ENCODE assay signal across 24 cellular contexts in genomic region chr17:82965371-82965770, GRCh38.
A peak's percentile ranks its signal among the peaks of the same experiment; 100 is the strongest.
DNase-seq lines count a peak whose midpoint lies in the region; ATAC-seq and TF ChIP-seq lines count a peak whose summit lies in the region.
"Had no signal": no experiment of that assay in that cellular context is flagged by ENCODE, and none has a peak within 500 bp of the region (broad histone marks: within the 10 kb centered on the region; RNA-seq: fewer than 3 reads in every experiment).

No MANE protein-coding gene starts in this region.

- no peak for ATAC-seq in activated CD4-positive, alpha-beta T cell treated with anti-CD3 and anti-CD28 coated beads for 36 hours
- ATAC-seq: K562 had no signal

- TF ChIP-seq CTCF in colonic mucosa (IDR thresholded peaks at IDR 0.05), result no peak
- no peak for TF ChIP-seq CTCF in A673 (conservative IDR thresholded peaks at IDR 0.05; ENCODE audit: low read depth, low read length)

- H3K27ac Mint-ChIP-seq in activated CD4-positive, alpha-beta memory T cell treated with anti-CD3 and anti-CD28 coated beads, Interleukin-2, amount 10 ng/mL, durations not matched to agents 7 days and 5 days, result no peak overlapping the region
- H3K27ac Mint-ChIP-seq in activated CD4-positive, alpha-beta memory T cell treated with anti-CD3 and anti-CD28 coated beads for 36 hours, result no peak overlapping the region
- H3K27ac Mint-ChIP-seq in activated CD4-positive, alpha-beta T cell treated with anti-CD3 and anti-CD28 coated beads for 36 hours, result no peak overlapping the region
- H3K27ac Mint-ChIP-seq: HFFc6 had no signal

- BruUV-seq in A673 (replicated peaks; lab: Mats Ljungman, UMichigan), result no TSS peak

- no peaks in the 10 kb centered on the region for H3K9me3 ChIP-seq in colonic mucosa
- no peaks in the 10 kb centered on the region for H3K9me3 ChIP-seq in A673 (ENCODE audit: low read depth, low read length, poor library complexity, severe bottlenecking)
- H3K9me3 ChIP-seq: MG63 had no signal

- H3K27me3 Mint-ChIP-seq in activated CD4-positive, alpha-beta memory T cell treated with anti-CD3 and anti-CD28 coated beads, Interleukin-2, amount 10 ng/mL, durations not matched to agents 7 days and 5 days, result no peaks in the 10 kb centered on the region
- H3K27me3 Mint-ChIP-seq in activated CD4-positive, alpha-beta memory T cell treated with anti-CD3 and anti-CD28 coated beads for 36 hours, result no peaks in the 10 kb centered on the region
- H3K27me3 Mint-ChIP-seq in activated CD4-positive, alpha-beta T cell treated with anti-CD3 and anti-CD28 coated beads for 36 hours, result no peaks in the 10 kb centered on the region
- H3K27me3 Mint-ChIP-seq: CD8-positive, alpha-beta memory T cell had no signal

- H3K9ac ChIP-seq in colonic mucosa (ENCODE audit: low read depth in 2 of 2, low read length in 2 of 2), result no peak overlapping the region

- H3K9me3 Mint-ChIP-seq in activated CD4-positive, alpha-beta memory T cell treated with anti-CD3 and anti-CD28 coated beads, Interleukin-2, amount 10 ng/mL, durations not matched to agents 7 days and 5 days, result no peaks in the 10 kb centered on the region
- no peaks in the 10 kb centered on the region for H3K9me3 Mint-ChIP-seq in activated CD4-positive, alpha-beta memory T cell treated with anti-CD3 and anti-CD28 coated beads for 36 hours
- no peaks in the 10 kb centered on the region for H3K9me3 Mint-ChIP-seq in activated CD4-positive, alpha-beta T cell treated with anti-CD3 and anti-CD28 coated beads for 36 hours (ENCODE audit: low read depth)
- H3K9me3 Mint-ChIP-seq: CD8-positive, alpha-beta memory T cell; HFFc6 had no signal

- H3K27me3 ChIP-seq in colonic mucosa, result no peaks in the 10 kb centered on the region
- H3K27me3 ChIP-seq in A673 (replicated peaks; ENCODE audit: insufficient read depth, low read depth, low read length, poor library complexity), result no peaks in the 10 kb centered on the region
- H3K27me3 ChIP-seq: MG63 had no signal

- POLR2A ChIA-PET in activated CD4-positive, alpha-beta memory T cell treated with anti-CD3 and anti-CD28 coated beads, Interleukin-2, amount 10 ng/mL, durations not matched to agents 7 days and 5 days (lab: Charles Lee), result no interaction called here
- POLR2A ChIA-PET in activated CD4-positive, alpha-beta memory T cell treated with anti-CD3 and anti-CD28 coated beads for 36 hours (lab: Charles Lee), result no interaction called here
- POLR2A ChIA-PET in A673 (lab: Charles Lee; ENCODE audit: low non-redundant PET), result no interaction called here
- POLR2A ChIA-PET in activated CD4-positive, alpha-beta T cell treated with anti-CD3 and anti-CD28 coated beads for 36 hours (lab: Charles Lee), result no interaction called here

- DNase-seq in activated CD4-positive, alpha-beta memory T cell treated with anti-CD3 and anti-CD28 coated beads, Interleukin-2, amount 10 ng/mL, durations not matched to agents 7 days and 5 days, result peak; percentile 8
- DNase-seq in activated CD4-positive, alpha-beta memory T cell treated with anti-CD3 and anti-CD28 coated beads for 36 hours, result no peak
- DNase-seq in D341Med (ENCODE audit: low spot score), result peak; percentile 39
- DNase-seq in colonic mucosa, result peak; percentile 9
- DNase-seq in mesenteric fat pad (ENCODE audit: low spot score), result peak; percentile 84
- DNase-seq in effector CD8-positive, alpha-beta T cell (lab: John Stamatoyannopoulos, UW), result no peak
- DNase-seq in A673 (ENCODE audit: low spot score), result no peak
- DNase-seq in activated CD4-positive, alpha-beta T cell treated with anti-CD3 and anti-CD28 coated beads for 36 hours, result no peak
- DNase-seq: Calu3, DMS53, EL, H7, HFFc6, MG63, NCI-H1417, NCI-H1694 treated with DMSO at 0.1 percent for 48 hours, NCI-H2081 treated with DMSO at 0.1 percent for 48 hours, NCI-H2171 treated with DMSO at 0.1 percent for 48 hours, NCI-H524 treated with DMSO at 0.1 percent for 48 hours, Right ventricle myocardium superior had no signal

- H3K4me3 ChIP-seq in colonic mucosa (no peak overlapping the region), A673 (ENCODE audit: low read depth, low read length, poor library complexity, severe bottlenecking) (no peak overlapping the region)
- H3K4me3 ChIP-seq: K562, MG63 had no signal

- H3K4me1 Mint-ChIP-seq in activated CD4-positive, alpha-beta memory T cell treated with anti-CD3 and anti-CD28 coated beads, Interleukin-2, amount 10 ng/mL, durations not matched to agents 7 days and 5 days, result peaks cover 7% of the 10 kb centered on the region
- peaks cover 6% of the 10 kb centered on the region for H3K4me1 Mint-ChIP-seq in activated CD4-positive, alpha-beta memory T cell treated with anti-CD3 and anti-CD28 coated beads for 36 hours (ENCODE audit: low read depth)
- H3K4me1 Mint-ChIP-seq in activated CD4-positive, alpha-beta T cell treated with anti-CD3 and anti-CD28 coated beads for 36 hours, result peaks cover 6% of the 10 kb centered on the region

- H3K36me3 ChIP-seq in colonic mucosa (no peaks in the 10 kb centered on the region), A673 (ENCODE audit: insufficient read depth, low read length, poor library complexity, severe bottlenecking) (no peaks in the 10 kb centered on the region)
- H3K36me3 ChIP-seq: MG63 had no signal

- intact Hi-C loops in activated CD4-positive, alpha-beta memory T cell treated with anti-CD3 and anti-CD28 coated beads for 36 hours (cut with micrococcal nuclease), result no loop called here
- intact Hi-C loops in colonic mucosa (cut with DNase I), result no loop called here
- intact Hi-C loops in A673 (cut with micrococcal nuclease; ENCODE audit: unreplicated experiment), result no loop called here
- intact Hi-C loops in activated CD4-positive, alpha-beta T cell treated with anti-CD3 and anti-CD28 coated beads for 36 hours (cut with DNase I, micrococcal nuclease), result no loop called here

- CTCF ChIA-PET in activated CD4-positive, alpha-beta memory T cell treated with anti-CD3 and anti-CD28 coated beads, Interleukin-2, amount 10 ng/mL, durations not matched to agents 7 days and 5 days (lab: Charles Lee), result no interaction called here
- CTCF ChIA-PET in activated CD4-positive, alpha-beta memory T cell treated with anti-CD3 and anti-CD28 coated beads for 36 hours (lab: Charles Lee), result no interaction called here
- CTCF ChIA-PET in A673 (lab: Charles Lee), result no interaction called here
- CTCF ChIA-PET in activated CD4-positive, alpha-beta T cell treated with anti-CD3 and anti-CD28 coated beads for 36 hours (lab: Charles Lee), result no interaction called here

- peaks cover 4% of the 10 kb centered on the region for H3K4me1 ChIP-seq in colonic mucosa
- no peaks in the 10 kb centered on the region for H3K4me1 ChIP-seq in A673 (ENCODE audit: insufficient read depth, low read length, poor library complexity, severe bottlenecking)

- no peaks in the 10 kb centered on the region for H3K36me3 Mint-ChIP-seq in activated CD4-positive, alpha-beta memory T cell treated with anti-CD3 and anti-CD28 coated beads, Interleukin-2, amount 10 ng/mL, durations not matched to agents 7 days and 5 days (ENCODE audit: low read depth)
- no peaks in the 10 kb centered on the region for H3K36me3 Mint-ChIP-seq in activated CD4-positive, alpha-beta memory T cell treated with anti-CD3 and anti-CD28 coated beads for 36 hours
- no peaks in the 10 kb centered on the region for H3K36me3 Mint-ChIP-seq in activated CD4-positive, alpha-beta T cell treated with anti-CD3 and anti-CD28 coated beads for 36 hours (ENCODE audit: low read depth)

- no peak overlapping the region for H3K27ac ChIP-seq in colonic mucosa
- no peak overlapping the region for H3K27ac ChIP-seq in A673 (ENCODE audit: low read depth, low read length, poor library complexity, severe bottlenecking)
- H3K27ac ChIP-seq: 22Rv1, C4-2B had no signal

- H3K4me3 Mint-ChIP-seq in activated CD4-positive, alpha-beta memory T cell treated with anti-CD3 and anti-CD28 coated beads, Interleukin-2, amount 10 ng/mL, durations not matched to agents 7 days and 5 days, result no peak overlapping the region
- no peak overlapping the region for H3K4me3 Mint-ChIP-seq in activated CD4-positive, alpha-beta memory T cell treated with anti-CD3 and anti-CD28 coated beads for 36 hours
- no peak overlapping the region for H3K4me3 Mint-ChIP-seq in activated CD4-positive, alpha-beta T cell treated with anti-CD3 and anti-CD28 coated beads for 36 hours
- H3K4me3 Mint-ChIP-seq: CD8-positive, alpha-beta memory T cell; HFFc6 had no signal

Comparison
In these comparisons a context has a peak if more than half of its experiments do, and no peak if none do; other contexts are left out.
1. DNase-seq: peak in activated CD4-positive, alpha-beta memory T cell treated with anti-CD3 and anti-CD28 coated beads, Interleukin-2, amount 10 ng/mL, durations not matched to agents 7 days and 5 days (single experiment), D341Med (single experiment), colonic mucosa (single experiment) and mesenteric fat pad (single experiment); none in activated CD4-positive, alpha-beta memory T cell treated with anti-CD3 and anti-CD28 coated beads for 36 hours (single experiment), effector CD8-positive, alpha-beta T cell (single experiment), A673 (single experiment) and activated CD4-positive, alpha-beta T cell treated with anti-CD3 and anti-CD28 coated beads for 36 hours (single experiment).